33 cellular contexts compared by ENCODE assay signal in genomic region chr7:85587777-85588176, GRCh38.
"Had no signal": no experiment of that assay in that cellular context is flagged by ENCODE, and none has a peak within 500 bp of the region (broad histone marks: within the 10 kb centered on the region; RNA-seq: fewer than 3 reads in every experiment).

No MANE protein-coding gene starts in this region.

- H3K79me2 ChIP-seq: parathyroid adenoma had no signal

- H3K4me2 ChIP-seq: smooth muscle cell had no signal

- FAIRE-seq: keratinocyte had no signal

- H3K9ac ChIP-seq: parathyroid adenoma had no signal

- H3K4me1 ChIP-seq: adrenal gland, ascending aorta, colonic mucosa, gastrocnemius medialis, parathyroid adenoma, psoas muscle, sigmoid colon, upper lobe of left lung had no signal

- DNase-seq: activated CD4-positive, alpha-beta T cell treated with anti-CD3 and anti-CD28 coated beads for 48 hours; activated CD4-positive, alpha-beta T cell treated with anti-CD3 and anti-CD28 coated beads, Interleukin-2, amount 50 U/mL, for 48 hours; activated CD8-positive, alpha-beta memory T cell treated with anti-CD3 and anti-CD28 coated beads for 24 hours; activated effector memory CD4-positive, alpha-beta T cell treated with Interleukin-2 at 50 U/mL for 16 hours; activated naive CD4-positive, alpha-beta T cell treated with Interleukin-2 at 50 U/mL for 16 hours; adrenal gland; cerebellar nuclear complex; colonic mucosa; dorsolateral prefrontal cortex; effector memory CD4-positive, alpha-beta T cell; gastrocnemius medialis; glutamatergic neuron; left cardiac atrium; left ventricle myocardium superior; naive thymus-derived CD4-positive, alpha-beta T cell; nucleus accumbens; psoas muscle; sigmoid colon; stimulated activated CD4-positive, alpha-beta T cell treated with anti-CD3 and anti-CD28 coated beads, Interleukin-1b, Interleukin-23, amount 100 ng/mL, for 48 hours; stimulated activated CD4-positive, alpha-beta T cell treated with anti-CD3 and anti-CD28 coated beads, Interleukin-4, amount 100 ng/mL, for 4 hours; stimulated activated CD8-positive, alpha-beta memory T cell treated with anti-CD3 and anti-CD28 coated beads, Interleukin-4, amount 100 ng/mL, for 48 hours; stimulated activated naive CD8-positive, alpha-beta T cell treated with anti-CD3 and anti-CD28 coated beads, Interleukin-15, amount 100 ng/mL, for 72 hours; substantia nigra; T1000; upper lobe of left lung; WERI-Rb-1 had no signal

- H3K27ac ChIP-seq: adrenal gland, ascending aorta, cardiac muscle cell, colonic mucosa, dorsolateral prefrontal cortex, gastrocnemius medialis, parathyroid adenoma, psoas muscle, sigmoid colon, upper lobe of left lung, WERI-Rb-1 had no signal

- H2AFZ ChIP-seq: parathyroid adenoma had no signal

- H3K36me3 ChIP-seq: adrenal gland, ascending aorta, cardiac muscle cell, colonic mucosa, gastrocnemius medialis, sigmoid colon, upper lobe of left lung, WERI-Rb-1 had no signal

- H3K4me3 ChIP-seq: adrenal gland, ascending aorta, cardiac muscle cell, colonic mucosa, dorsolateral prefrontal cortex, gastrocnemius medialis, psoas muscle, sigmoid colon, smooth muscle cell, upper lobe of left lung had no signal

- H3K27me3 ChIP-seq: adrenal gland, ascending aorta, cardiac muscle cell, colonic mucosa, dorsolateral prefrontal cortex, gastrocnemius medialis, sigmoid colon, upper lobe of left lung had no signal

- ATAC-seq: activated CD4-positive, CD25-positive, alpha-beta regulatory T cell treated with anti-CD3 and anti-CD28 coated beads, Interleukin-2, amount 50 U/mL, for 24 hours; gastrocnemius medialis; left cardiac atrium; left ventricle myocardium superior; naive thymus-derived CD4-positive, alpha-beta T cell; psoas muscle; stimulated activated memory B cell treated with anti-CD40 and anti-IgM and Interleukin-4, amounts not matched to agents 10 μg/mL and 1 μg/mL and 100 μg/mL, for 72 hours; stimulated activated naive CD8-positive, alpha-beta T cell treated with anti-CD3 and anti-CD28 coated beads, Interleukin-15, amount 100 ng/mL, for 72 hours had no signal

- H3K9me3 ChIP-seq: adrenal gland, ascending aorta, colonic mucosa, gastrocnemius medialis, psoas muscle, sigmoid colon, upper lobe of left lung had no signal
